Comparison of ENCODE assay signal across 22 cellular contexts in genomic region chr6:36223706-36224105, GRCh38. TPM values are rescaled to one million over a fixed set of nuclear protein-coding genes. Genes with fewer than 3 reads are reported as not detected.
DNase-seq lines count a peak whose midpoint lies in the region; ATAC-seq, FAIRE-seq and TF ChIP-seq lines count a peak whose summit lies in the region.
"Had no signal": no experiment of that assay in that cellular context is flagged by ENCODE, and none has a peak within 500 bp of the region (broad histone marks: within the 10 kb centered on the region; RNA-seq: fewer than 3 reads in every experiment).

No MANE protein-coding gene starts in this region.

- 83% methylated on average over 1 of the region's 1 CpG; no CpG with 5 or more reads in 1 of the 2 donors for WGBS in transverse colon (ENCODE audit: low coverage in 1 of 2), 2 donors

- H3K4me3 Mint-ChIP-seq in activated T-cell treated with anti-CD3 and anti-CD28 coated beads, Interleukin-2, amount 50 U/mL, for 72 hours: no peak overlapping the region
- no peak overlapping the region for H3K4me3 Mint-ChIP-seq in activated T-cell treated with anti-CD3 and anti-CD28 coated beads, Interleukin-2, amount 50 U/mL, for 4 hours
- H3K4me3 Mint-ChIP-seq in astrocyte (ENCODE audit: unreplicated experiment): no peak overlapping the region
- H3K4me3 Mint-ChIP-seq in endothelial cell (ENCODE audit: unreplicated experiment): no peak overlapping the region
- H3K4me3 Mint-ChIP-seq: CD14-positive monocyte; CD4-positive, alpha-beta memory T cell had no signal

- TF ChIP-seq CTCF in astrocyte (IDR thresholded peaks at IDR 0.05; ENCODE audit: insufficient read depth, low read depth, low read length) (no peak), fibroblast of the aortic adventitia (IDR thresholded peaks at IDR 0.05; ENCODE audit: insufficient read depth, low read length) (no peak), transverse colon (IDR thresholded peaks at IDR 0.05) (no peak), endothelial cell (IDR thresholded peaks at IDR 0.05; ENCODE audit: unreplicated experiment) (no peak)

- no peak overlapping the region for H3K9ac ChIP-seq in astrocyte (ENCODE audit: low read length)
- H3K9ac ChIP-seq: BLaER1, GM23248 had no signal

- no peak for FAIRE-seq in astrocyte (lab: Jason Lieb, UNC)
- FAIRE-seq: A549, GM12891, GM18507 had no signal

- no peaks in the 10 kb centered on the region for H3K9me3 ChIP-seq in astrocyte (ENCODE audit: insufficient read depth, low read depth, low read length)
- H3K9me3 ChIP-seq in transverse colon: no peaks in the 10 kb centered on the region
- H3K9me3 ChIP-seq: A549, BLaER1, HAP-1 had no signal

- H3K36me3 ChIP-seq in astrocyte (ENCODE audit: insufficient read depth, low read length) (peaks cover 53% of the 10 kb centered on the region), transverse colon (peaks cover 0 to 20% (median 4%) of the 10 kb centered on the region in 4 donors)

- no peaks in the 10 kb centered on the region for H3K27me3 Mint-ChIP-seq in activated T-cell treated with anti-CD3 and anti-CD28 coated beads, Interleukin-2, amount 50 U/mL, for 72 hours (ENCODE audit: low read depth)
- no peaks in the 10 kb centered on the region for H3K27me3 Mint-ChIP-seq in activated T-cell treated with anti-CD3 and anti-CD28 coated beads, Interleukin-2, amount 50 U/mL, for 4 hours (ENCODE audit: low read depth)
- H3K27me3 Mint-ChIP-seq in astrocyte (ENCODE audit: low read depth, unreplicated experiment) (no peaks in the 10 kb centered on the region), endothelial cell (ENCODE audit: unreplicated experiment) (peaks cover 3% of the 10 kb centered on the region)
- H3K27me3 Mint-ChIP-seq: CD4-positive, alpha-beta memory T cell had no signal

- no peak overlapping the region for H3K4me2 ChIP-seq in astrocyte (ENCODE audit: low read length)
- H3K4me2 ChIP-seq: A549, BLaER1 had no signal

- H3K27me3 ChIP-seq in astrocyte (ENCODE audit: insufficient read depth, low read length) (no peaks in the 10 kb centered on the region), transverse colon (no peaks in the 10 kb centered on the region)
- H3K27me3 ChIP-seq: BLaER1 had no signal

- intact Hi-C loops in transverse colon (cut with DNase I; ENCODE audit: low total_unique reads): no loop called here

- peak overlapping the region; percentile 43 for H3K27ac Mint-ChIP-seq in activated T-cell treated with anti-CD3 and anti-CD28 coated beads, Interleukin-2, amount 50 U/mL, for 72 hours
- H3K27ac Mint-ChIP-seq in astrocyte (ENCODE audit: unreplicated experiment) (no peak overlapping the region), endothelial cell (ENCODE audit: unreplicated experiment) (no peak overlapping the region)
- H3K27ac Mint-ChIP-seq: CD14-positive monocyte; CD4-positive, alpha-beta memory T cell had no signal

- no peak for TF ChIP-seq POLR2A in transverse colon (IDR thresholded peaks at IDR 0.05)

- ATAC-seq in activated T-cell treated with anti-CD3 and anti-CD28 coated beads, Interleukin-2, amount 50 U/mL, for 72 hours (replicated peaks in 1 of 2): no peak
- ATAC-seq in activated T-cell treated with anti-CD3 and anti-CD28 coated beads, Interleukin-2, amount 50 U/mL, for 4 hours: no peak
- no peak for ATAC-seq in GM18498 (IDR thresholded peaks at IDR 0.05; ENCODE audit: unreplicated experiment)
- ATAC-seq: A549 had no signal

- H3K36me3 Mint-ChIP-seq in activated T-cell treated with anti-CD3 and anti-CD28 coated beads, Interleukin-2, amount 50 U/mL, for 72 hours (ENCODE audit: insufficient read depth in 2 of 2): peaks cover 2 to 3% of the 10 kb centered on the region in 2 donors
- peaks cover 33% of the 10 kb centered on the region for H3K36me3 Mint-ChIP-seq in activated T-cell treated with anti-CD3 and anti-CD28 coated beads, Interleukin-2, amount 50 U/mL, for 4 hours (ENCODE audit: insufficient read depth)
- H3K36me3 Mint-ChIP-seq in astrocyte (ENCODE audit: low read depth, unreplicated experiment) (peaks cover 10% of the 10 kb centered on the region), endothelial cell (ENCODE audit: low read depth, unreplicated experiment) (peaks cover 22% of the 10 kb centered on the region)

- in situ Hi-C loops in transverse colon (cut with MboI; ENCODE audit: low pct_ligation_motif_present in 1 of 4, low pct_unique_long_range_greater_than_20kb in 1 of 4, low sequenced_read_pairs in 3 of 4): no loop called here

- H3K4me1 ChIP-seq in astrocyte (ENCODE audit: insufficient read depth, low read length) (no peaks in the 10 kb centered on the region), transverse colon (peaks cover 13 to 80% (median 40%) of the 10 kb centered on the region in 4 donors)

- H4K20me1 ChIP-seq in astrocyte (ENCODE audit: insufficient read depth, low read length): peaks cover 52% of the 10 kb centered on the region

- H3K4me3 ChIP-seq in astrocyte (ENCODE audit: insufficient read depth, low read depth, low read length) (no peak overlapping the region), fibroblast of the aortic adventitia (ENCODE audit: low read depth, low read length) (no peak overlapping the region), transverse colon (no peak overlapping the region)
- H3K4me3 ChIP-seq: A549, BLaER1, GM23248, HAP-1 had no signal

- no peak overlapping the region for H3K27ac ChIP-seq in astrocyte (ENCODE audit: low read depth, low read length)
- H3K27ac ChIP-seq in transverse colon: peak overlapping the region in 3 of 4 donors; percentile 49 to 55 (median 51)
- H3K27ac ChIP-seq: 22Rv1, A549, BLaER1, GM23248 had no signal

- no peaks in the 10 kb centered on the region for H3K79me2 ChIP-seq in astrocyte (ENCODE audit: insufficient read depth, low read length)

- no peaks in the 10 kb centered on the region for H3K9me3 Mint-ChIP-seq in activated T-cell treated with anti-CD3 and anti-CD28 coated beads, Interleukin-2, amount 50 U/mL, for 72 hours
- no peaks in the 10 kb centered on the region for H3K9me3 Mint-ChIP-seq in activated T-cell treated with anti-CD3 and anti-CD28 coated beads, Interleukin-2, amount 50 U/mL, for 4 hours
- H3K9me3 Mint-ChIP-seq in astrocyte (ENCODE audit: unreplicated experiment): no peaks in the 10 kb centered on the region
- no peaks in the 10 kb centered on the region for H3K9me3 Mint-ChIP-seq in endothelial cell (ENCODE audit: unreplicated experiment)
- H3K9me3 Mint-ChIP-seq: CD14-positive monocyte; CD4-positive, alpha-beta memory T cell had no signal

- no peak overlapping the region for H2AFZ ChIP-seq in astrocyte (ENCODE audit: low read depth, low read length)
- H2AFZ ChIP-seq: GM23248 had no signal

- H3K4me1 Mint-ChIP-seq in activated T-cell treated with anti-CD3 and anti-CD28 coated beads, Interleukin-2, amount 50 U/mL, for 72 hours (ENCODE audit: low read depth): no peaks in the 10 kb centered on the region
- H3K4me1 Mint-ChIP-seq in activated T-cell treated with anti-CD3 and anti-CD28 coated beads, Interleukin-2, amount 50 U/mL, for 4 hours (ENCODE audit: low read depth): no peaks in the 10 kb centered on the region
- H3K4me1 Mint-ChIP-seq in astrocyte (ENCODE audit: low read depth, unreplicated experiment) (peaks cover 7% of the 10 kb centered on the region), endothelial cell (ENCODE audit: unreplicated experiment) (peaks cover 12% of the 10 kb centered on the region)

- no peak for DNase-seq in activated T-cell treated with anti-CD3 and anti-CD28 coated beads, Interleukin-2, amount 50 U/mL, for 72 hours
- no peak for DNase-seq in activated T-cell treated with anti-CD3 and anti-CD28 coated beads, Interleukin-2, amount 50 U/mL, for 4 hours
- DNase-seq in astrocyte (ENCODE audit: low read depth): peak; percentile 6
- peak; percentile 65 for DNase-seq in fibroblast of the aortic adventitia (ENCODE audit: low read depth)
- DNase-seq in transverse colon: no peak
- DNase-seq in endothelial cell (ENCODE audit: low spot score): no peak
- DNase-seq in middle frontal gyrus (ENCODE audit: extremely low spot score, low spot score): no peak
- DNase-seq: Calu3; CD4-positive, alpha-beta memory T cell; DMS79 treated with DMSO at 0.1 percent for 48 hours; EL; GM23248 had no signal

- TF ChIP-seq EP300 in transverse colon (IDR thresholded peaks at IDR 0.05; ENCODE audit: low read depth): no peak

RNA-seq across cellular contexts. Expression of gene BRPF3, which starts 27.2 kb away (rescaled TPM):
- total RNA-seq in activated T-cell treated with anti-CD3 and anti-CD28 coated beads, Interleukin-2, amount 50 U/mL, for 72 hours: 10 to 100 TPM; 24.4 to 26.8 TPM
- 10 to 100 TPM; 22.7 to 27.8 (median 26.0) TPM for total RNA-seq in activated T-cell treated with anti-CD3 and anti-CD28 coated beads, Interleukin-2, amount 50 U/mL, for 4 hours
- total RNA-seq in astrocyte (28.8 and 32.0 TPM in 2 replicates), fibroblast of the aortic adventitia (ENCODE audit: low replicate concordance) (15.3 and 19.1 TPM in 2 replicates), transverse colon (100 to 1,000 TPM in 2 of 4 donors, 10 to 100 TPM in 2; 74.8 to 209 (median 90.6) TPM), endothelial cell (ENCODE audit: unreplicated experiment) (37.6 TPM)

RNA-seq across cellular contexts. Expression of gene PNPLA1, which starts 46.2 kb away (rescaled TPM):
- not detected for total RNA-seq in activated T-cell treated with anti-CD3 and anti-CD28 coated beads, Interleukin-2, amount 50 U/mL, for 72 hours
- total RNA-seq in activated T-cell treated with anti-CD3 and anti-CD28 coated beads, Interleukin-2, amount 50 U/mL, for 4 hours: under 1 TPM in 1 of 3 donors, not detected in 2; 0.13 TPM
- total RNA-seq in astrocyte (not detected in 2 replicates), fibroblast of the aortic adventitia (ENCODE audit: low replicate concordance) (0.09 TPM in 1 of 2 replicates, not detected in the other), transverse colon (1 to 10 TPM in 1 of 4 donors, under 1 TPM in 1, not detected in 2; 0.79 to 1.1 TPM), endothelial cell (ENCODE audit: unreplicated experiment) (not detected)
- total RNA-seq: G401, GM23248, H4 had no signal

Comparison
In these comparisons a context has a peak if more than half of its experiments do, and no peak if none do; other contexts are left out.
1. DNase-seq: peak in astrocyte (single experiment) and fibroblast of the aortic adventitia (single experiment); none in activated T-cell treated with anti-CD3 and anti-CD28 coated beads, Interleukin-2, amount 50 U/mL, for 72 hours (0 of 2), activated T-cell treated with anti-CD3 and anti-CD28 coated beads, Interleukin-2, amount 50 U/mL, for 4 hours (single experiment), transverse colon (single experiment), endothelial cell (single experiment) and middle frontal gyrus (single experiment).